1 cellular context compared by ENCODE assay signal in genomic region chr7:136857573-136857972, GRCh38.
TF ChIP-seq lines count a peak whose summit lies in the region.

No MANE protein-coding gene starts in this region.

TF ChIP-seq in K562, 482 proteins besides CTCF, POLR2A, EP300 and RAD21 (continued from another document):
- TF ChIP-seq AFF4 (CRISPR knock-in tag; IDR thresholded peaks at IDR 0.05) (no peak), REST (CRISPR knock-in tag; IDR thresholded peaks at IDR 0.05; ENCODE audit: low read depth) (peak; percentile 91), TRIM28 (IDR thresholded peaks at IDR 0.05) (no peak), RBM15 (IDR thresholded peaks at IDR 0.05; ENCODE audit: insufficient read depth, low read length) (no peak), ZNF655 (CRISPR knock-in tag; IDR thresholded peaks at IDR 0.05) (no peak), MTA3 (IDR thresholded peaks at IDR 0.05; ENCODE audit: borderline replicate concordance) (no peak), EHMT2 (IDR thresholded peaks at IDR 0.05) (peak; percentile 96), THAP7 (CRISPR knock-in tag; IDR thresholded peaks at IDR 0.05) (no peak), FUS (optimal IDR thresholded peaks at IDR 0.05; ENCODE audit: low read depth, low read length) (no peak)
